Comparison of ENCODE assay signal across 12 cellular contexts in genomic region chr2:1582891-1583341, GRCh38.
"Had no signal": no experiment of that assay in that cellular context is flagged by ENCODE, and none has a peak within 500 bp of the region (broad histone marks: within the 10 kb centered on the region; RNA-seq: fewer than 3 reads in every experiment).

No MANE protein-coding gene starts in this region.

- H3K4me3 ChIP-seq: cardiac muscle cell, pancreas, skin epidermis, transverse colon had no signal

- H3K9me3 ChIP-seq: pancreas, transverse colon had no signal

- H3K4me1 ChIP-seq: pancreas had no signal

- H3K36me3 ChIP-seq: cardiac muscle cell, pancreas, transverse colon had no signal

- H3K27ac Mint-ChIP-seq: activated CD4-positive, alpha-beta T cell treated with anti-CD3 and anti-CD28 coated beads, Interleukin-2, amount 10 ng/mL, durations not matched to agents 7 days and 5 days; activated naive CD4-positive, alpha-beta T cell treated with anti-CD3 and anti-CD28 coated beads for 36 hours; T-helper 2 cell treated with Interferon-gamma antibody and Interleukin-4, amounts not matched to agents 5 μg/mL and 100 μg/mL, for 36 hours had no signal

- H3K4me1 Mint-ChIP-seq: activated CD4-positive, alpha-beta T cell treated with anti-CD3 and anti-CD28 coated beads, Interleukin-2, amount 10 ng/mL, durations not matched to agents 7 days and 5 days had no signal

- H3K27ac ChIP-seq: cardiac muscle cell, pancreas, transverse colon had no signal

- H3K4me3 Mint-ChIP-seq: activated CD4-positive, alpha-beta T cell treated with anti-CD3 and anti-CD28 coated beads, Interleukin-2, amount 10 ng/mL, durations not matched to agents 7 days and 5 days; activated naive CD4-positive, alpha-beta T cell treated with anti-CD3 and anti-CD28 coated beads for 36 hours; T-helper 2 cell treated with Interferon-gamma antibody and Interleukin-4, amounts not matched to agents 5 μg/mL and 100 μg/mL, for 36 hours had no signal

- DNase-seq: activated CD4-positive, alpha-beta T cell treated with anti-CD3 and anti-CD28 coated beads, Interleukin-2, amount 10 ng/mL, durations not matched to agents 7 days and 5 days; activated naive CD4-positive, alpha-beta T cell treated with anti-CD3 and anti-CD28 coated beads for 36 hours; pancreas; stimulated activated CD4-positive, alpha-beta T cell treated with anti-CD3 and anti-CD28 coated beads, Interleukin-4, amount 100 ng/mL, for 4 hours; stimulated activated naive CD8-positive, alpha-beta T cell treated with anti-CD3 and anti-CD28 coated beads, Interleukin-15, Interleukin-2, amounts not matched to agents 100 U/mL and 50 U/mL, for 24 hours; SW 1271; transverse colon had no signal

- H3K9me3 Mint-ChIP-seq: activated CD4-positive, alpha-beta T cell treated with anti-CD3 and anti-CD28 coated beads, Interleukin-2, amount 10 ng/mL, durations not matched to agents 7 days and 5 days; activated naive CD4-positive, alpha-beta T cell treated with anti-CD3 and anti-CD28 coated beads for 36 hours; T-helper 2 cell treated with Interferon-gamma antibody and Interleukin-4, amounts not matched to agents 5 μg/mL and 100 μg/mL, for 36 hours had no signal

- H3K27me3 ChIP-seq: cardiac muscle cell, pancreas, transverse colon had no signal

- ATAC-seq: esophagus mucosa; left lobe of liver; pancreas; stimulated activated naive CD8-positive, alpha-beta T cell treated with anti-CD3 and anti-CD28 coated beads, Interleukin-15, Interleukin-2, amounts not matched to agents 100 U/mL and 50 U/mL, for 24 hours had no signal
